In the genomic region with DNA sequence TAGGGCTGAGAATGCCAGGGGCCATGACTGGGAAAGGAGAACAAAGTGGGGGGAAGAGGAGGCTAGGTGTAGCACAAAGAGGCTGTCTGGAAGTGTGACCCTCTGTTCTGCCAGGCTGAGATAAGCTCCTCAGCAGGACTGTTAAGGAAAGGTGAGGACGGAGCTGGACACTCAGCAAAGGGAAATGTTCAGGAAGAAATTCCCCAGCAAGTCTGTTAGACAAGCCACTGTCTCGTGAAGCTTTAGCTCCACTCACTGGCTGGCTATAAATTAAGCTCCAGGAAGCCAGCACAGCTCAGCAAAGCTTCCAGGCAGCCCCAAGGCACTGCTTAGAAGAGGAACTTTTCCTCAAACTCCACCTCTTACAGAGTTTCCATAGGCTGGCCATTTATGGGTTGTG, we compare ENCODE assay signal across 1 cellular context.
TF ChIP-seq lines count a peak whose summit lies in the region.

No MANE protein-coding gene starts in this region.

TF ChIP-seq in GM23338, 12 proteins besides CTCF, POLR2A, EP300 and RAD21 (continued from another document):
- no peak for TF ChIP-seq ZNF462 (CRISPR knock-in tag; IDR thresholded peaks at IDR 0.05)
- no peak for TF ChIP-seq JUNB (IDR thresholded peaks at IDR 0.05; ENCODE audit: unreplicated experiment)
- TF ChIP-seq EZH2 (IDR thresholded peaks at IDR 0.05; ENCODE audit: low read depth, unreplicated experiment): no peak
- no peak for TF ChIP-seq ZNF114 (CRISPR knock-in tag; IDR thresholded peaks at IDR 0.05)
- no peak for TF ChIP-seq STAT1 (IDR thresholded peaks at IDR 0.05; ENCODE audit: unreplicated experiment)
- no peak for TF ChIP-seq CREB1 (CRISPR knock-in tag; IDR thresholded peaks at IDR 0.05; ENCODE audit: low read depth)
- no peak for TF ChIP-seq NANOG (IDR thresholded peaks at IDR 0.05; ENCODE audit: borderline replicate concordance)
- no peak for TF ChIP-seq EZH2phosphoT487 (IDR thresholded peaks at IDR 0.05; ENCODE audit: unreplicated experiment)
- no peak for TF ChIP-seq POLR2AphosphoS5 (IDR thresholded peaks at IDR 0.05; ENCODE audit: low read depth)
- no peak for TF ChIP-seq ETS1 (IDR thresholded peaks at IDR 0.05)
- no peak for TF ChIP-seq ZNF331 (CRISPR knock-in tag; IDR thresholded peaks at IDR 0.05; ENCODE audit: low read depth)
TF ChIP-seq in GM23338: peak in this region for 0.
